ENCODE assay signal across 20 cellular contexts in the genomic region with DNA sequence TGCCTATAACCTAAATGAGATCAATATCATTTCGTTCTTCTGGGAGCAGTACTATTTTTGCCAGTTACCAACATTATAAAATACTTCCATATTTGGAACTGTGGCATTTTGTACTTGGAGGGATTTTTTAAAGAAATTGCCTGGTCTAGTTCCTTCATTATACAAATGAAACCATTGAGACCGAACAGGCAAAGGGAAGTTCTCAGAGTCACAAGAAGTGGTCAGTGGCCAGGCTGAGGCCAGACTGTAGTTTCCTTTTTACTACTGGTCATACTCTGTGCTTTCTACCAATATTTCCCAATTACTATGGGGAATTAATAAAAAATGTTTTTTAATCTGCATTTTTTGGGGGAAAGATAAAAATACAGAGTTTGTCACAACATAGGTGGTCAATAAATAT.
"Had no signal": no experiment of that assay in that cellular context is flagged by ENCODE, and none has a peak within 500 bp of the region (broad histone marks: within the 10 kb centered on the region; RNA-seq: fewer than 3 reads in every experiment).

No MANE protein-coding gene starts in this region.

- H3K4me3 ChIP-seq: cardiac muscle cell, esophagus squamous epithelium, skin epidermis, suprapubic skin, transverse colon, vagina had no signal

- H3K27me3 ChIP-seq: cardiac muscle cell, esophagus squamous epithelium, neutrophil, suprapubic skin, transverse colon, vagina had no signal

- DNase-seq: activated CD4-positive, alpha-beta memory T cell treated with anti-CD3 and anti-CD28 coated beads for 36 hours; activated CD4-positive, alpha-beta T cell treated with anti-CD3 and anti-CD28 coated beads for 36 hours; activated naive CD4-positive, alpha-beta T cell; activated naive CD8-positive, alpha-beta T cell treated with anti-CD3 and anti-CD28 coated beads for 36 hours; activated T-cell treated with anti-CD3 and anti-CD28 coated beads for 4 hours; amniotic stem cell; dermis blood vessel endothelial cell; effector memory CD8-positive, alpha-beta T cell; esophagus squamous epithelium; left colon; stimulated activated CD4-positive, alpha-beta T cell treated with anti-CD3 and anti-CD28 coated beads, Interleukin-4, amount 100 ng/mL, for 1 hour; stimulated activated naive CD8-positive, alpha-beta T cell treated with anti-CD3 and anti-CD28 coated beads, Interleukin-15, amount 100 ng/mL, for 72 hours; SW 1271; transverse colon had no signal

- H3K9me3 ChIP-seq: esophagus squamous epithelium, neutrophil, suprapubic skin, transverse colon, vagina had no signal

- H3K27ac ChIP-seq: cardiac muscle cell, neutrophil, suprapubic skin, vagina had no signal

- H3K36me3 ChIP-seq: cardiac muscle cell, esophagus squamous epithelium, neutrophil, suprapubic skin, transverse colon, vagina had no signal

- ATAC-seq: activated CD4-positive, alpha-beta T cell treated with anti-CD3 and anti-CD28 coated beads for 36 hours; effector memory CD8-positive, alpha-beta T cell; left colon; natural killer cell treated with Interleukin-12 subunit alpha and Interleukin-12 subunit beta and Interleukin-15 and Interleukin-18, amount 100 ng/mL, for 72 hours; stimulated activated naive CD8-positive, alpha-beta T cell treated with anti-CD3 and anti-CD28 coated beads, Interleukin-15, amount 100 ng/mL, for 72 hours had no signal
